In genomic region chr1:4227986-4228385, GRCh38 we compare ENCODE assay signal across 16 cellular contexts.
"Had no signal": no experiment of that assay in that cellular context is flagged by ENCODE, and none has a peak within 500 bp of the region (broad histone marks: within the 10 kb centered on the region; RNA-seq: fewer than 3 reads in every experiment).

No MANE protein-coding gene starts in this region.

- ATAC-seq: activated CD8-positive, alpha-beta memory T cell treated with anti-CD3 and anti-CD28 coated beads, Interleukin-2, amount 10 ng/mL, durations not matched to agents 7 days and 5 days; natural killer cell; WTC11 had no signal

- H3K9me3 ChIP-seq: esophagus squamous epithelium, thyroid gland had no signal

- H3K27ac Mint-ChIP-seq: activated CD4-positive, alpha-beta memory T cell treated with anti-CD3 and anti-CD28 coated beads, Interleukin-2, amount 10 ng/mL, durations not matched to agents 7 days and 5 days; activated CD8-positive, alpha-beta memory T cell treated with anti-CD3 and anti-CD28 coated beads, Interleukin-2, amount 10 ng/mL, durations not matched to agents 7 days and 5 days; activated naive CD8-positive, alpha-beta T cell; immature natural killer cell; memory B cell; natural killer cell; WTC11 had no signal

- H3K4me1 ChIP-seq: esophagus squamous epithelium, thyroid gland had no signal

- H3K9me3 Mint-ChIP-seq: activated CD4-positive, alpha-beta memory T cell treated with anti-CD3 and anti-CD28 coated beads, Interleukin-2, amount 10 ng/mL, durations not matched to agents 7 days and 5 days; memory B cell; natural killer cell had no signal

- FAIRE-seq: endothelial cell of umbilical vein had no signal

- H3K36me3 Mint-ChIP-seq: activated CD8-positive, alpha-beta memory T cell treated with anti-CD3 and anti-CD28 coated beads, Interleukin-2, amount 10 ng/mL, durations not matched to agents 7 days and 5 days; activated naive CD8-positive, alpha-beta T cell; immature natural killer cell; memory B cell; natural killer cell had no signal

- H3K4me3 ChIP-seq: cardiac muscle cell, esophagus squamous epithelium, thyroid gland had no signal

- H3K27me3 ChIP-seq: cardiac muscle cell, thyroid gland had no signal

- DNase-seq: activated CD4-positive, alpha-beta memory T cell treated with anti-CD3 and anti-CD28 coated beads, Interleukin-2, amount 10 ng/mL, durations not matched to agents 7 days and 5 days; activated CD4-positive, alpha-beta T cell treated with anti-CD3 and anti-CD28 coated beads for 4 hours; activated CD8-positive, alpha-beta memory T cell treated with anti-CD3 and anti-CD28 coated beads, Interleukin-2, amount 10 ng/mL, durations not matched to agents 7 days and 5 days; dermis blood vessel endothelial cell; effector memory CD4-positive, alpha-beta T cell; esophagus squamous epithelium; immature natural killer cell; natural killer cell; retina; stimulated activated naive CD4-positive, alpha-beta T cell; thyroid gland had no signal

- H3K27me3 Mint-ChIP-seq: activated CD4-positive, alpha-beta memory T cell treated with anti-CD3 and anti-CD28 coated beads, Interleukin-2, amount 10 ng/mL, durations not matched to agents 7 days and 5 days; activated CD8-positive, alpha-beta memory T cell treated with anti-CD3 and anti-CD28 coated beads, Interleukin-2, amount 10 ng/mL, durations not matched to agents 7 days and 5 days had no signal

- H3K4me1 Mint-ChIP-seq: activated CD4-positive, alpha-beta memory T cell treated with anti-CD3 and anti-CD28 coated beads, Interleukin-2, amount 10 ng/mL, durations not matched to agents 7 days and 5 days; activated CD8-positive, alpha-beta memory T cell treated with anti-CD3 and anti-CD28 coated beads, Interleukin-2, amount 10 ng/mL, durations not matched to agents 7 days and 5 days; immature natural killer cell; memory B cell; natural killer cell; WTC11 had no signal

- H3K4me3 Mint-ChIP-seq: activated CD4-positive, alpha-beta memory T cell treated with anti-CD3 and anti-CD28 coated beads, Interleukin-2, amount 10 ng/mL, durations not matched to agents 7 days and 5 days; activated CD8-positive, alpha-beta memory T cell treated with anti-CD3 and anti-CD28 coated beads, Interleukin-2, amount 10 ng/mL, durations not matched to agents 7 days and 5 days; activated naive CD8-positive, alpha-beta T cell; immature natural killer cell; memory B cell; natural killer cell; WTC11 had no signal

- H3K27ac ChIP-seq: cardiac muscle cell, esophagus squamous epithelium, thyroid gland had no signal

- H3K36me3 ChIP-seq: cardiac muscle cell, esophagus squamous epithelium, thyroid gland had no signal
